Comparison of ENCODE assay signal across 8 cellular contexts in the genomic region with DNA sequence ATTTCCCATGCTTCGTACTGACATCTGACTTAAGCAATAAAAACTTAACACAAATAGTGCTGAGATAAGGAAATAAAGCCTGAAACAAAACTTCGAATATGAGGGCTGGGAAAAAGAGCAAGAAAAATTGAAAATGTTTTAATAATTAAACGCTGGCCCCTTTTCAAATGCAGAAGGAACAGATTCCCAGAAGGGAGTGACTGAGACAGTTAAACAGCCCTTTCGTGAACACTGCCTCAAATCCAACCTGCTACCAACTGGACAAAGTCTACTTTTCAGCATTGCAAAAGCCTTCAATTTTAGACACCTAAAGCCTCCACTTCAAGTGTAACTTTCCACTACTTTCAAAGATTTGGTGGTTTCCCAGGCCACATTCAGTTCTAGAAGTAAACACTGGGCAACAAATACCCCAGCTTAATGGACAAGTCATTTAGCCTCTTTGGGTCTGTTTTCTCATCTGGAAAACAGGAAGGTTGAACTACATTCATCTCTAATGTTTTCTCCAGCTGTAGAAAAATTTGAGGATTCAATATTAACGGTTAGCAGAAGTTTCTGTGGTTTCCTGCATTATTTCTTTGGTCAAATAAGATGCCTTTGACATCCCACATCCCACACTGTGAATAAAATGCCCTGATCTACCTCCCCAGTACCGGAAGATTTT. TPM values are rescaled to one million over a fixed set of nuclear protein-coding genes. Genes with fewer than 3 reads are reported as not detected.
DNase-seq lines count a peak whose midpoint lies in the region; ATAC-seq and TF ChIP-seq lines count a peak whose summit lies in the region.

No MANE protein-coding gene starts in this region.

- peak overlapping the region; percentile 64 for H3K4me2 ChIP-seq in MM.1S (ENCODE audit: low read depth, low read length)
- peak overlapping the region; percentile 45 for H3K4me2 ChIP-seq in skeletal muscle satellite cell (ENCODE audit: low read length)

- H3K27ac ChIP-seq in MM.1S (ENCODE audit: low read length) = peak overlapping the region; percentile 74
- H3K27ac ChIP-seq in effector memory CD4-positive, alpha-beta T cell (ENCODE audit: insufficient read depth, low read length, poor library complexity, severe bottlenecking) = peak overlapping the region; percentile 84

- DNase-seq in MM.1S = peak; percentile 33
- no peak for DNase-seq in effector memory CD4-positive, alpha-beta T cell
- no peak for DNase-seq in middle frontal gyrus (ENCODE audit: extremely low spot score, low spot score)
- DNase-seq in NCI-H524 treated with DMSO at 0.1 percent for 48 hours (lab: John Stamatoyannopoulos, UW) = no peak
- DNase-seq in GM19238 (ENCODE audit: insufficient read length, low spot score) = no peak
- DNase-seq in activated CD8-positive, alpha-beta memory T cell treated with anti-CD3 and anti-CD28 coated beads for 24 hours = no peak

- H3K9ac ChIP-seq in MM.1S (ENCODE audit: low read length) (peak overlapping the region; percentile 16; the same call in 1 of the 2 replicates), skeletal muscle satellite cell (ENCODE audit: low read depth, low read length) (no peak overlapping the region)

- ATAC-seq in GM19035 (IDR thresholded peaks at IDR 0.05; ENCODE audit: unreplicated experiment) = peak; percentile 37

- no peaks in the 10 kb centered on the region for H3K9me2 ChIP-seq in MM.1S (replicated peaks; ENCODE audit: insufficient read depth, low read length)

- H4K20me1 ChIP-seq in MM.1S (ENCODE audit: insufficient read depth, low read length) = no peaks in the 10 kb centered on the region

- H3K4me1 ChIP-seq in MM.1S (ENCODE audit: low read length) (peaks cover 37% of the 10 kb centered on the region), skeletal muscle satellite cell (ENCODE audit: control insufficient read depth, insufficient read depth, low read length) (peaks cover 32% of the 10 kb centered on the region)
- H3K4me1 ChIP-seq in effector memory CD4-positive, alpha-beta T cell (ENCODE audit: control insufficient read depth, insufficient read depth, low read length, poor library complexity, severe bottlenecking) = peaks cover 69% of the 10 kb centered on the region

- H3K79me2 ChIP-seq in MM.1S (ENCODE audit: low read length) = peaks cover 35% of the 10 kb centered on the region

- H3K27me3 ChIP-seq in MM.1S (replicated peaks; ENCODE audit: insufficient read depth, low read length) = no peaks in the 10 kb centered on the region
- no peaks in the 10 kb centered on the region for H3K27me3 ChIP-seq in effector memory CD4-positive, alpha-beta T cell (replicated peaks; ENCODE audit: control insufficient read depth, insufficient read depth, low read length, poor library complexity, severe bottlenecking)
- no peaks in the 10 kb centered on the region for H3K27me3 ChIP-seq in skeletal muscle satellite cell (ENCODE audit: control insufficient read depth, insufficient read depth, low read length)

- H3K9me3 ChIP-seq in MM.1S (replicated peaks; ENCODE audit: insufficient read depth, low read length) = no peaks in the 10 kb centered on the region
- no peaks in the 10 kb centered on the region for H3K9me3 ChIP-seq in effector memory CD4-positive, alpha-beta T cell (ENCODE audit: control insufficient read depth, low read length)
- H3K9me3 ChIP-seq in skeletal muscle satellite cell (replicated peaks; ENCODE audit: low read length) = no peaks in the 10 kb centered on the region

- no peak for TF ChIP-seq CTCF in MM.1S (IDR thresholded peaks at IDR 0.05; ENCODE audit: low read length)

- H3K4me3 ChIP-seq in MM.1S (ENCODE audit: low read length) (peak overlapping the region; percentile 24), skeletal muscle satellite cell (ENCODE audit: low read length) (no peak overlapping the region)
- H3K4me3 ChIP-seq in effector memory CD4-positive, alpha-beta T cell (ENCODE audit: insufficient read depth, low read depth, low read length, poor library complexity, severe bottlenecking) = peak overlapping the region; percentile 14

- H2AFZ ChIP-seq in MM.1S (ENCODE audit: low read length) = peak overlapping the region; percentile 24; the same call in 1 of the 2 replicates

- H3K36me3 ChIP-seq in MM.1S (replicated peaks; ENCODE audit: insufficient read depth, low read length) (no peaks in the 10 kb centered on the region), skeletal muscle satellite cell (ENCODE audit: insufficient read depth, low read length) (no peaks in the 10 kb centered on the region)
- H3K36me3 ChIP-seq in effector memory CD4-positive, alpha-beta T cell (ENCODE audit: control insufficient read depth, insufficient read depth, low read length) = no peaks in the 10 kb centered on the region

- peaks cover 26% of the 10 kb centered on the region for H3F3A ChIP-seq in MM.1S (ENCODE audit: insufficient read depth, low read length)

RNA-seq across cellular contexts. Expression of a gene that starts 11.8 kb away (rescaled TPM):
- 16.6 and 20.0 TPM in 2 replicates for total RNA-seq in skeletal muscle satellite cell (2012; rRNA removed)
